In the genomic region with DNA sequence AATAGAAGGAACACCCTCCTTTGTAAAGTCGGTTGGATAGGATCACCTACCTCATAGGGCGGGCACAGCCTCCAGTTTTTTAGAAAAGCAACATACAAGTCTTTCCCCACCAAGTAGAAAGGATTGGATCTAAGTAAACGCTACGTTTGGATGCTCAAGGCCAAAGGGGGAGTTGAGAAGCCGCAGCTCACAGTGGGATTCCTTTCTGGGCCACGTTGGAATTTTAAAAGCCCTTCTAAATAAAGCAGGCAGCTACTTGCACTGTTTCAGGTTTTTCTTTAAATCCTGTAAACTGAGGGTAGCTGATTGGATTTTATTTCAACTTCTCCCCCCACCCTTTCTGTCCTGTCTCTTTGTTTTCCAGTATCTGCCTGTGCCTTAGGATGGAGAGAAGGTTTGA, we compare ENCODE assay signal across 1 cellular context.
TF ChIP-seq lines count a peak whose summit lies in the region.

No MANE protein-coding gene starts in this region.

TF ChIP-seq in SK-N-SH treated with all-trans-retinoic acid at 6 μM for 48 hours, 23 proteins besides CTCF, POLR2A, EP300 and RAD21 (continued from another document):
- TF ChIP-seq, protein P1, sequence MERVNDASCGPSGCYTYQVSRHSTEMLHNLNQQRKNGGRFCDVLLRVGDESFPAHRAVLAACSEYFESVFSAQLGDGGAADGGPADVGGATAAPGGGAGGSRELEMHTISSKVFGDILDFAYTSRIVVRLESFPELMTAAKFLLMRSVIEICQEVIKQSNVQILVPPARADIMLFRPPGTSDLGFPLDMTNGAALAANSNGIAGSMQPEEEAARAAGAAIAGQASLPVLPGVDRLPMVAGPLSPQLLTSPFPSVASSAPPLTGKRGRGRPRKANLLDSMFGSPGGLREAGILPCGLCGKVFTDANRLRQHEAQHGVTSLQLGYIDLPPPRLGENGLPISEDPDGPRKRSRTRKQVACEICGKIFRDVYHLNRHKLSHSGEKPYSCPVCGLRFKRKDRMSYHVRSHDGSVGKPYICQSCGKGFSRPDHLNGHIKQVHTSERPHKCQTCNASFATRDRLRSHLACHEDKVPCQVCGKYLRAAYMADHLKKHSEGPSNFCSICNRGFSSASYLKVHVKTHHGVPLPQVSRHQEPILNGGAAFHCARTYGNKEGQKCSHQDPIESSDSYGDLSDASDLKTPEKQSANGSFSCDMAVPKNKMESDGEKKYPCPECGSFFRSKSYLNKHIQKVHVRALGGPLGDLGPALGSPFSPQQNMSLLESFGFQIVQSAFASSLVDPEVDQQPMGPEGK (CRISPR knock-in tag; IDR thresholded peaks at IDR 0.05; ENCODE audit: borderline replicate concordance): no peak
- TF ChIP-seq PPARA (CRISPR knock-in tag; IDR thresholded peaks at IDR 0.05; ENCODE audit: borderline replicate concordance) (no peak), ZNF565 (CRISPR knock-in tag; conservative IDR thresholded peaks at IDR 0.05; ENCODE audit: low read depth) (no peak), BACH2 (CRISPR knock-in tag; IDR thresholded peaks at IDR 0.05; ENCODE audit: borderline replicate concordance) (no peak), ARNTL (CRISPR knock-in tag; IDR thresholded peaks at IDR 0.05; ENCODE audit: borderline replicate concordance, low read depth) (no peak), ZFP30 (CRISPR knock-in tag; IDR thresholded peaks at IDR 0.05) (no peak), TCF4 (CRISPR knock-in tag; IDR thresholded peaks at IDR 0.05; ENCODE audit: borderline replicate concordance) (no peak), ZNF8 (CRISPR knock-in tag; IDR thresholded peaks at IDR 0.05) (no peak)
- TF ChIP-seq, protein P2, sequence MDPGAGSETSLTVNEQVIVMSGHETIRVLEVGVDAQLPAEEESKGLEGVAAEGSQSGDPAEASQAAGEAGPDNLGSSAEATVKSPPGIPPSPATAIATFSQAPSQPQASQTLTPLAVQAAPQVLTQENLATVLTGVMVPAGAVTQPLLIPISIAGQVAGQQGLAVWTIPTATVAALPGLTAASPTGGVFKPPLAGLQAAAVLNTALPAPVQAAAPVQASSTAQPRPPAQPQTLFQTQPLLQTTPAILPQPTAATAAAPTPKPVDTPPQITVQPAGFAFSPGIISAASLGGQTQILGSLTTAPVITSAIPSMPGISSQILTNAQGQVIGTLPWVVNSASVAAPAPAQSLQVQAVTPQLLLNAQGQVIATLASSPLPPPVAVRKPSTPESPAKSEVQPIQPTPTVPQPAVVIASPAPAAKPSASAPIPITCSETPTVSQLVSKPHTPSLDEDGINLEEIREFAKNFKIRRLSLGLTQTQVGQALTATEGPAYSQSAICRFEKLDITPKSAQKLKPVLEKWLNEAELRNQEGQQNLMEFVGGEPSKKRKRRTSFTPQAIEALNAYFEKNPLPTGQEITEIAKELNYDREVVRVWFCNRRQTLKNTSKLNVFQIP (CRISPR knock-in tag; IDR thresholded peaks at IDR 0.05; ENCODE audit: borderline replicate concordance, low read depth): no peak
